Comparison of ENCODE assay signal across 8 cellular contexts in the genomic region with DNA sequence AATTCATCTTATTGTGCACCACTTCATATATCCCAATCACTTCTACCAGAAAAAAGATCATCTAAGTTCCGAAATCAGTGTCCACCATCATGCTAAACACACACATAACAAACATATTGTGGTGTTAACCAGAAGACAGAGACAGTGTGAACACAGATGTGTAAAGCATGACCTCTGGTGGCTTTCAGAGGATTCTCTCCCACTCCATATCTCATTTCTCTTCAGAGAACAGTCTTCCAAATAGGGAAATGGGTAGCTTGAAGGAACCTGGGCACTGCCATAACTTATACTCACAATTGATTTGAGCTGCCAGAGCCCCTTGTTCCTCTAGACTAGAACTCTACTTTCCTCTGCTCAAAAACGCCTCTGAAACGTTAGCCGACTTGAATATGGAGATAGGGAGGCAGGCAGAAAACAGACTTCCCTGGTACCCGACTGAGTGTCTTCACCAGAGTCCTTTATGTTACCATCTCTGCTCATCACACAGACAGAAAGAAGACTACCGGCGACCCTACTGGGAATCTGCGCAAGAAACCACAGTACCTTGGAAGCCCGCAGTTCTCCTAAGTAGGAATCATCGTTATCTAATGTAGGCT. TPM values are rescaled to one million over a fixed set of nuclear protein-coding genes. Genes with fewer than 3 reads are reported as not detected.
DNase-seq lines count a peak whose midpoint lies in the region; ATAC-seq and TF ChIP-seq lines count a peak whose summit lies in the region.

No MANE protein-coding gene starts in this region.

- H3K4me1 ChIP-seq in GM23338 (ENCODE audit: insufficient read depth): peaks cover 11% of the 10 kb centered on the region
- H3K4me1 ChIP-seq in Panc1 (ENCODE audit: control insufficient read depth, insufficient read depth, low read length): no peaks in the 10 kb centered on the region

- no peaks in the 10 kb centered on the region; the same call in 2 of the 3 replicates for H3K36me3 Mint-ChIP-seq in GM23338 (ENCODE audit: low read depth)
- H3K36me3 Mint-ChIP-seq in natural killer cell treated with Interleukin-12 subunit alpha and Interleukin-12 subunit beta and Interleukin-15 and Interleukin-18, amount 100 ng/mL, for 72 hours: no peaks in the 10 kb centered on the region

- H3K9me3 ChIP-seq in Panc1 (ENCODE audit: control insufficient read depth, insufficient read depth, low read depth, low read length): no peaks in the 10 kb centered on the region

- peak overlapping the region; percentile 78; the same call in 2 of the 3 replicates for H3K4me3 Mint-ChIP-seq in GM23338
- peak overlapping the region; percentile 91 for H3K4me3 Mint-ChIP-seq in natural killer cell treated with Interleukin-12 subunit alpha and Interleukin-12 subunit beta and Interleukin-15 and Interleukin-18, amount 100 ng/mL, for 72 hours

- H3K4me3 ChIP-seq in GM23338 (peak overlapping the region; percentile 83; the same call in 1 of the 2 replicates), Panc1 (ENCODE audit: low read depth in 2 of 2, low read length in 2 of 2) (peak overlapping the region; percentile 3 to 30; a peak in 3 of 4 replicates), epithelial cell of esophagus (ENCODE audit: low read length) (no peak overlapping the region)

- peaks cover 7% of the 10 kb centered on the region for H3K4me1 Mint-ChIP-seq in GM23338
- H3K4me1 Mint-ChIP-seq in natural killer cell treated with Interleukin-12 subunit alpha and Interleukin-12 subunit beta and Interleukin-15 and Interleukin-18, amount 100 ng/mL, for 72 hours (ENCODE audit: low read depth in 2 of 2): peaks cover 12 to 27% of the 10 kb centered on the region in 2 donors

- peak overlapping the region; percentile 12; the same call in 1 of the 2 replicates for H2AFZ ChIP-seq in GM23338

- TF ChIP-seq CTCF in GM23338 (conservative IDR thresholded peaks at IDR 0.05; ENCODE audit: low read depth in 2 of 2) (peak in 1 of 2 experiments; percentile 38; a peak in 2 of 4 replicates), Panc1 (IDR thresholded peaks at IDR 0.05) (no peak), epithelial cell of esophagus (IDR thresholded peaks at IDR 0.05; ENCODE audit: insufficient read depth, low read depth, low read length, missing control alignments) (peak; percentile 42)

- H3K9me2 ChIP-seq in GM23338 (ENCODE audit: insufficient read depth): no peaks in the 10 kb centered on the region

- no peak overlapping the region for H3K27ac Mint-ChIP-seq in GM23338
- peak overlapping the region; percentile 74 to 87 for H3K27ac Mint-ChIP-seq in natural killer cell treated with Interleukin-12 subunit alpha and Interleukin-12 subunit beta and Interleukin-15 and Interleukin-18, amount 100 ng/mL, for 72 hours

- H3K9me3 Mint-ChIP-seq in GM23338: no peaks in the 10 kb centered on the region
- H3K9me3 Mint-ChIP-seq in natural killer cell treated with Interleukin-12 subunit alpha and Interleukin-12 subunit beta and Interleukin-15 and Interleukin-18, amount 100 ng/mL, for 72 hours: no peaks in the 10 kb centered on the region

- H3K36me3 ChIP-seq in GM23338 (ENCODE audit: insufficient read depth): no peaks in the 10 kb centered on the region
- no peaks in the 10 kb centered on the region for H3K36me3 ChIP-seq in Panc1 (ENCODE audit: control insufficient read depth, insufficient read depth, low read length)

- peaks cover 54% of the 10 kb centered on the region for H3K27me3 ChIP-seq in GM23338 (ENCODE audit: insufficient read depth)
- H3K27me3 ChIP-seq in Panc1 (ENCODE audit: control insufficient read depth, insufficient read depth, low read length): no peaks in the 10 kb centered on the region

- H3K79me2 ChIP-seq in GM23338 (replicated peaks; ENCODE audit: insufficient read depth): no peaks in the 10 kb centered on the region

- intact Hi-C loops in Panc1 (cut with micrococcal nuclease; ENCODE audit: unreplicated experiment): loop anchor here (1.0 kb wide), 1 partner anchor 23 kb away; no protein-coding TSS in a partner anchor

- no TSS peak for BruUV-seq in Panc1 (replicated peaks; lab: Mats Ljungman, UMichigan)

- H3K27ac ChIP-seq in GM23338 (ENCODE audit: low read depth) (no peak overlapping the region), Panc1 (ENCODE audit: low read length) (no peak overlapping the region)

- POLR2A ChIA-PET in Panc1 (lab: Charles Lee): no interaction called here

- CTCF ChIA-PET in Panc1 (lab: Charles Lee): interaction anchor here (0.5 to 1.2 kb wide), 4 partner anchors 10 to 122 kb away, joined by 3 to 4 read pairs (median 4); partner anchors contain the start of gene SARS1

- in situ Hi-C loops in Panc1 (cut with HindIII; ENCODE audit: low pct_unique_long_range_greater_than_20kb, low sequenced_read_pairs): no loop called here

- ATAC-seq in GM23338: no peak
- ATAC-seq in Panc1: peak; percentile 74
- no peak for ATAC-seq in natural killer cell treated with Interleukin-12 subunit alpha and Interleukin-12 subunit beta and Interleukin-15 and Interleukin-18, amount 100 ng/mL, for 72 hours

- H4K20me1 ChIP-seq in GM23338 (replicated peaks; ENCODE audit: insufficient read depth): no peaks in the 10 kb centered on the region

- H3K4me2 ChIP-seq in GM23338: peak overlapping the region; percentile 89; the same call in 1 of the 2 replicates

- DNase-seq in NCI-H1105 treated with DMSO at 0.1 percent for 48 hours (lab: John Stamatoyannopoulos, UW) (peak; percentile 21), NCI-H1105 (lab: John Stamatoyannopoulos, UW) (no peak), GM23338 (ENCODE audit: low spot score) (no peak), Panc1 (ENCODE audit: low read depth, low spot score) (no peak), epithelial cell of esophagus (ENCODE audit: low read depth) (peak; percentile 49), NCI-H226 (no peak)
- DNase-seq in natural killer cell treated with Interleukin-12 subunit alpha and Interleukin-12 subunit beta and Interleukin-15 and Interleukin-18, amount 100 ng/mL, for 72 hours (ENCODE audit: low spot score): no peak
- no peak for DNase-seq in activated CD8-positive, alpha-beta memory T cell treated with anti-CD3 and anti-CD28 coated beads, Interleukin-2, amount 50 U/mL, for 48 hours

- H3K27me3 Mint-ChIP-seq in GM23338 (ENCODE audit: insufficient read depth, low read depth, poor library complexity): peaks cover 37% of the 10 kb centered on the region
- peaks cover 34 to 37% of the 10 kb centered on the region in 2 donors for H3K27me3 Mint-ChIP-seq in natural killer cell treated with Interleukin-12 subunit alpha and Interleukin-12 subunit beta and Interleukin-15 and Interleukin-18, amount 100 ng/mL, for 72 hours

- H3F3A ChIP-seq in GM23338 (replicated peaks; ENCODE audit: low read depth): no peaks in the 10 kb centered on the region

TF ChIP-seq in GM23338, 12 proteins besides CTCF, POLR2A, EP300 and RAD21 (continues in another document):
- TF ChIP-seq POLR2AphosphoS5 (IDR thresholded peaks at IDR 0.05; ENCODE audit: low read depth) (no peak), JUNB (IDR thresholded peaks at IDR 0.05; ENCODE audit: unreplicated experiment) (no peak), ZNF331 (CRISPR knock-in tag; IDR thresholded peaks at IDR 0.05; ENCODE audit: low read depth) (no peak), STAT1 (IDR thresholded peaks at IDR 0.05; ENCODE audit: unreplicated experiment) (no peak)

RNA-seq across cellular contexts. Expression of gene ELAPOR1, which starts 1.8 kb away (rescaled TPM):
- 2.1 and 2.4 TPM in 2 replicates for total RNA-seq in GM23338 (2014; rRNA removed; shearing (Covaris generic))
- polyA plus RNA-seq in GM23338 (2016; fragmentation: Nextera tagmentation; extraction: Ambion mirVana): 0.92 and 1.2 TPM in 2 replicates
- total RNA-seq in Panc1 (2021; ENCODE audit: unreplicated experiment): 0.28 TPM
- 0.16 TPM for polyA plus RNA-seq in Panc1 (2012; ENCODE audit: insufficient read length)
- 1 to 10 TPM; 1.4 to 4.0 TPM for total RNA-seq in natural killer cell treated with Interleukin-12 subunit alpha and Interleukin-12 subunit beta and Interleukin-15 and Interleukin-18, amount 100 ng/mL, for 72 hours

RNA-seq across cellular contexts. Expression of gene TMEM167B, which starts 21.6 kb away (rescaled TPM):
- total RNA-seq in GM23338 (2014; rRNA removed; shearing (Covaris generic)): 10.7 and 16.0 TPM in 2 replicates
- 8.2 and 9.8 TPM in 2 replicates for polyA plus RNA-seq in GM23338 (2016; fragmentation: Nextera tagmentation; extraction: Ambion mirVana)
- total RNA-seq in Panc1 (2021; ENCODE audit: unreplicated experiment): 18.1 TPM
- polyA plus RNA-seq in Panc1 (2012; ENCODE audit: insufficient read length): 11.3 TPM
- total RNA-seq in natural killer cell treated with Interleukin-12 subunit alpha and Interleukin-12 subunit beta and Interleukin-15 and Interleukin-18, amount 100 ng/mL, for 72 hours: 10 to 100 TPM; 40.8 to 53.8 TPM

RNA-seq across cellular contexts. Expression of gene TAF13, which starts 36.4 kb away (rescaled TPM):
- 55.8 and 72.4 TPM in 2 replicates for total RNA-seq in GM23338 (2014; rRNA removed; shearing (Covaris generic))
- polyA plus RNA-seq in GM23338 (2016; fragmentation: Nextera tagmentation; extraction: Ambion mirVana): 43.7 and 49.4 TPM in 2 replicates
- 28.9 TPM for total RNA-seq in Panc1 (2021; ENCODE audit: unreplicated experiment)
- 14.4 TPM for polyA plus RNA-seq in Panc1 (2012; ENCODE audit: insufficient read length)
- total RNA-seq in natural killer cell treated with Interleukin-12 subunit alpha and Interleukin-12 subunit beta and Interleukin-15 and Interleukin-18, amount 100 ng/mL, for 72 hours: 10 to 100 TPM; 28.1 to 42.3 TPM

Comparison
In these comparisons a context has a peak if more than half of its experiments do, and no peak if none do; other contexts are left out.
1. DNase-seq: peak in NCI-H1105 treated with DMSO at 0.1 percent for 48 hours (single experiment) and epithelial cell of esophagus (single experiment); none in NCI-H1105 (single experiment), GM23338 (single experiment), Panc1 (single experiment), natural killer cell treated with Interleukin-12 subunit alpha and Interleukin-12 subunit beta and Interleukin-15 and Interleukin-18, amount 100 ng/mL, for 72 hours (single experiment), NCI-H226 (single experiment) and activated CD8-positive, alpha-beta memory T cell treated with anti-CD3 and anti-CD28 coated beads, Interleukin-2, amount 50 U/mL, for 48 hours (single experiment).